ENCODE assay signal across 2 cellular contexts in genomic region chr12:76634074-76634570, GRCh38.
TF ChIP-seq lines count a peak whose summit lies in the region.

No MANE protein-coding gene starts in this region.

TF ChIP-seq in IMR-90, 13 proteins besides CTCF, POLR2A, EP300 and RAD21 (continued from another document):
- TF ChIP-seq MAFK (IDR thresholded peaks at IDR 0.05; ENCODE audit: low read depth, low read length) = no peak
- no peak for TF ChIP-seq CHD1 (IDR thresholded peaks at IDR 0.05; ENCODE audit: low read depth, low read length)
- TF ChIP-seq MXI1 (IDR thresholded peaks at IDR 0.05; ENCODE audit: borderline replicate concordance, low read depth, low read length) = no peak
- TF ChIP-seq MAZ (IDR thresholded peaks at IDR 0.05; ENCODE audit: borderline replicate concordance, low read depth, low read length) = no peak
- no peak for TF ChIP-seq ELK1 (IDR thresholded peaks at IDR 0.05; ENCODE audit: borderline replicate concordance, low read depth, low read length)
- no peak for TF ChIP-seq SMC3 (IDR thresholded peaks at IDR 0.05; ENCODE audit: low read depth, low read length)
- TF ChIP-seq RCOR1 (IDR thresholded peaks at IDR 0.05; ENCODE audit: insufficient replicate concordance, low read length) = no peak
- no peak for TF ChIP-seq RFX5 (IDR thresholded peaks at IDR 0.05; ENCODE audit: low read depth, low read length)
- no peak for TF ChIP-seq USF2 (IDR thresholded peaks at IDR 0.05; ENCODE audit: low read depth, low read length)
- no peak for TF ChIP-seq BHLHE40 (IDR thresholded peaks at IDR 0.05; ENCODE audit: low read depth, low read length)
- no peak for TF ChIP-seq NFE2L2 (IDR thresholded peaks at IDR 0.05; ENCODE audit: low read depth, low read length)
- no peak for TF ChIP-seq CEBPB (IDR thresholded peaks at IDR 0.05; ENCODE audit: low read depth, low read length)

TF ChIP-seq in WTC11, 78 proteins besides CTCF, POLR2A, EP300 and RAD21:
- TF ChIP-seq SP1 (CRISPR knock-in tag; conservative IDR thresholded peaks at IDR 0.05) (no peak), NR1H2 (CRISPR knock-in tag; IDR thresholded peaks at IDR 0.05) (no peak), ZSCAN18 (CRISPR knock-in tag; IDR thresholded peaks at IDR 0.05) (no peak), ELF4 (CRISPR knock-in tag; IDR thresholded peaks at IDR 0.05; ENCODE audit: low read depth) (no peak), HMGXB4 (CRISPR knock-in tag; IDR thresholded peaks at IDR 0.05) (no peak), MYBL2 (CRISPR knock-in tag; IDR thresholded peaks at IDR 0.05) (no peak), MAX (CRISPR knock-in tag; IDR thresholded peaks at IDR 0.05) (no peak)
